In the genomic region with DNA sequence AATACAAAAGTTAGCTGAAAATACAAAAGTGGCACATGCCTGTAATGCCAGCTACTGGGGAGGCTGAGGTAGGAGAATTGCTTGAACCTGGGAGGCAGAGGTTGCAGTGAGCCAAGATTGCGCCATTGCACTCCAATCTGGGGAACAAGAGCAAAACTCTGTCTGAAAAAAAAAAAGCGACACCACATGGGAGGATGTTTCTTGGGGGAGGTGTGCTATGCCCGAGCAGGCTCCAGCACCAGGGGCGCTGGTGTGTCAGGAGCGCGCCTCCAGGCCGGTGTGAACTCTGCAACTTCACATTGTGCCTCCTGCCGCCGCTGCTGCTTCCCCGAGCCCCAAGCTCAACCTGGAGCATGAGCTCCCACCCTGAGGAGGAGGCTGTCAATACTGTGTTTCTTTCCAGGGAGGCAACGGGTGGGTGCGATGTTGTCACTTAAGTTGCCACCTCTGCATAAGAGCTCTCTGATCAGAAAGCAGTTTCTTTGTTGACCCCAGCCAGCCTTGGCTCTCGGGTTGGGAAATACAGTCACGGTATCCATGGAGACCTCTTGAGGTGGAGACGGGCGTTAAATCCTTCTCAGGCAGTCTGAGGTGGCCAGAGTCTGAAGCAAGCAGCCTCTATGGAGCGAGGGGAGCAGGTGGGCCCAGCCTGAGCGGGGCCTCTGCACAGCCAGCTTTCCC, we compare ENCODE assay signal across 1 cellular context.
TF ChIP-seq lines count a peak whose summit lies in the region.

No MANE protein-coding gene starts in this region.

TF ChIP-seq in K562, 482 proteins besides CTCF, POLR2A, EP300 and RAD21 (continued from another document and continues in another):
- TF ChIP-seq PRDM10 (IDR thresholded peaks at IDR 0.05; ENCODE audit: partially characterized antibody) (peak; percentile 58), BCLAF1 (IDR thresholded peaks at IDR 0.05; ENCODE audit: borderline replicate concordance in 1 of 2, control insufficient read depth in 1 of 2, low read depth in 2 of 2, low read length in 1 of 2) (no peak), ZNF79 (CRISPR knock-in tag; IDR thresholded peaks at IDR 0.05; ENCODE audit: low read depth) (no peak), CBX8 (IDR thresholded peaks at IDR 0.05; ENCODE audit: borderline replicate concordance, extremely low read depth, low read depth, low read length, poor library complexity, severe bottlenecking) (no peak), POLR2B (IDR thresholded peaks at IDR 0.05; ENCODE audit: low read depth, partially characterized antibody) (no peak), SP2 (IDR thresholded peaks at IDR 0.05; ENCODE audit: extremely low read depth, low read depth, low read length, poor library complexity, severe bottlenecking) (no peak), HMGN3 (IDR thresholded peaks at IDR 0.05; ENCODE audit: borderline replicate concordance, extremely low read depth, insufficient read length, low read depth, low read length) (peak; percentile 37), HDAC6 (IDR thresholded peaks at IDR 0.05; ENCODE audit: low read depth, low read length) (no peak), RBBP5 (IDR thresholded peaks at IDR 0.05; ENCODE audit: borderline replicate concordance, insufficient read depth, low read length, poor library complexity, severe bottlenecking) (no peak), DPF2 (IDR thresholded peaks at IDR 0.05) (0 out of 2 replicates have a peak, but pooled peaks have one; percentile 35), ZNF589 (CRISPR knock-in tag; IDR thresholded peaks at IDR 0.05; ENCODE audit: low read depth) (no peak), TEAD1 (CRISPR knock-in tag; IDR thresholded peaks at IDR 0.05) (no peak), ZFP30 (CRISPR knock-in tag; IDR thresholded peaks at IDR 0.05; ENCODE audit: borderline replicate concordance) (no peak), MYC (IDR thresholded peaks at IDR 0.05; ENCODE audit: low read depth, low read length) (peak; percentile 93), MYC (CRISPR knock-in tag; IDR thresholded peaks at IDR 0.05; ENCODE audit: borderline replicate concordance, low read depth) (no peak), NR2C1 (IDR thresholded peaks at IDR 0.05) (no peak), NR2C1 (tag; IDR thresholded peaks at IDR 0.05) (no peak), MCM7 (IDR thresholded peaks at IDR 0.05) (no peak), ZNF583 (CRISPR knock-in tag; IDR thresholded peaks at IDR 0.05) (no peak), SMAD3 (CRISPR knock-in tag; conservative IDR thresholded peaks at IDR 0.05) (no peak), EGR1 (conservative IDR thresholded peaks at IDR 0.05) (peak; percentile 25; the same call in 1 of the 2 replicates), IRF2 (CRISPR knock-in tag; IDR thresholded peaks at IDR 0.05) (no peak), ASH1L (IDR thresholded peaks at IDR 0.05; ENCODE audit: borderline replicate concordance, low read depth, partially characterized antibody) (no peak), XRCC3 (IDR thresholded peaks at IDR 0.05) (no peak), POLR3G (IDR thresholded peaks at IDR 0.05; ENCODE audit: extremely low read depth, insufficient read length, insufficient replicate concordance) (no peak), ATF3 (IDR thresholded peaks at IDR 0.05) (0 out of 2 replicates have a peak, but pooled peaks have one; percentile 6), ATF3 (CRISPR knock-in tag; conservative IDR thresholded peaks at IDR 0.05) (no peak), RCOR1 (IDR thresholded peaks at IDR 0.05; ENCODE audit: borderline replicate concordance in 1 of 2, low read depth in 2 of 2, low read length in 2 of 2) (peak in 1 of 2 experiments; percentile 67; a peak in 2 of 4 replicates), ETV5 (CRISPR knock-in tag; IDR thresholded peaks at IDR 0.05; ENCODE audit: low read depth) (0 out of 2 replicates have a peak, but pooled peaks have one; percentile 33), CBFA2T3 (IDR thresholded peaks at IDR 0.05) (peak; percentile 37), GATAD2A (IDR thresholded peaks at IDR 0.05) (no peak), ZKSCAN1 (IDR thresholded peaks at IDR 0.05; ENCODE audit: low read depth, low read length) (no peak), BHLHE40 (IDR thresholded peaks at IDR 0.05; ENCODE audit: low read length) (peak; percentile 50; the same call in 1 of the 2 replicates), RBM25 (IDR thresholded peaks at IDR 0.05; ENCODE audit: low read depth, low read length, severe bottlenecking) (no peak), ZNF174 (CRISPR knock-in tag; IDR thresholded peaks at IDR 0.05) (no peak)
- TF ChIP-seq, protein P1, sequence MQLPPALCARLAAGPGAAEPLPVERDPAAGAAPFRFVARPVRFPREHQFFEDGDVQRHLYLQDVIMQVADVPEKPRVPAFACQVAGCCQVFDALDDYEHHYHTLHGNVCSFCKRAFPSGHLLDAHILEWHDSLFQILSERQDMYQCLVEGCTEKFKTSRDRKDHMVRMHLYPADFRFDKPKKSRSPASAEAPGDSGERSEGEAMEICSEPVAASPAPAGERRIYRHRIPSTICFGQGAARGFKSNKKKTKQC (CRISPR knock-in tag; IDR thresholded peaks at IDR 0.05), result no peak
- TF ChIP-seq, protein P2, sequence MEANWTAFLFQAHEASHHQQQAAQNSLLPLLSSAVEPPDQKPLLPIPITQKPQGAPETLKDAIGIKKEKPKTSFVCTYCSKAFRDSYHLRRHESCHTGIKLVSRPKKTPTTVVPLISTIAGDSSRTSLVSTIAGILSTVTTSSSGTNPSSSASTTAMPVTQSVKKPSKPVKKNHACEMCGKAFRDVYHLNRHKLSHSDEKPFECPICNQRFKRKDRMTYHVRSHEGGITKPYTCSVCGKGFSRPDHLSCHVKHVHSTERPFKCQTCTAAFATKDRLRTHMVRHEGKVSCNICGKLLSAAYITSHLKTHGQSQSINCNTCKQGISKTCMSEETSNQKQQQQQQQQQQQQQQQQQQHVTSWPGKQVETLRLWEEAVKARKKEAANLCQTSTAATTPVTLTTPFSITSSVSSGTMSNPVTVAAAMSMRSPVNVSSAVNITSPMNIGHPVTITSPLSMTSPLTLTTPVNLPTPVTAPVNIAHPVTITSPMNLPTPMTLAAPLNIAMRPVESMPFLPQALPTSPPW (CRISPR knock-in tag; IDR thresholded peaks at IDR 0.05), result peak; percentile 44; the same call in 1 of the 2 replicates
- TF ChIP-seq, protein P3, sequence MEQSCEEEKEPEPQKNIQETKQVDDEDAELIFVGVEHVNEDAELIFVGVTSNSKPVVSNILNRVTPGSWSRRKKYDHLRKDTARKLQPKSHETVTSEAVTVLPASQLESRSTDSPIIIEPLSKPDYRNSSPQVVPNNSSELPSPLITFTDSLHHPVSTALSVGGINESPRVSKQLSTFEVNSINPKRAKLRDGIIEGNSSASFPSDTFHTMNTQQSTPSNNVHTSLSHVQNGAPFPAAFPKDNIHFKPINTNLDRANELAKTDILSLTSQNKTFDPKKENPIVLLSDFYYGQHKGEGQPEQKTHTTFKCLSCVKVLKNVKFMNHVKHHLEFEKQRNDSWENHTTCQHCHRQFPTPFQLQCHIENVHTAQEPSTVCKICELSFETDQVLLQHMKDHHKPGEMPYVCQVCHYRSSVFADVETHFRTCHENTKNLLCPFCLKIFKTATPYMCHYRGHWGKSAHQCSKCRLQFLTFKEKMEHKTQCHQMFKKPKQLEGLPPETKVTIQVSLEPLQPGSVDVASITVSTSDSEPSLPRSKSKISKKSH (CRISPR knock-in tag; IDR thresholded peaks at IDR 0.05), result no peak
- TF ChIP-seq, protein P4, sequence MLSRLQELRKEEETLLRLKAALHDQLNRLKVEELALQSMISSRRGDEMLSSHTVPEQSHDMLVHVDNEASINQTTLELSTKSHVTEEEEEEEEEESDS (CRISPR knock-in tag; IDR thresholded peaks at IDR 0.05), result no peak
- TF ChIP-seq, protein P5, sequence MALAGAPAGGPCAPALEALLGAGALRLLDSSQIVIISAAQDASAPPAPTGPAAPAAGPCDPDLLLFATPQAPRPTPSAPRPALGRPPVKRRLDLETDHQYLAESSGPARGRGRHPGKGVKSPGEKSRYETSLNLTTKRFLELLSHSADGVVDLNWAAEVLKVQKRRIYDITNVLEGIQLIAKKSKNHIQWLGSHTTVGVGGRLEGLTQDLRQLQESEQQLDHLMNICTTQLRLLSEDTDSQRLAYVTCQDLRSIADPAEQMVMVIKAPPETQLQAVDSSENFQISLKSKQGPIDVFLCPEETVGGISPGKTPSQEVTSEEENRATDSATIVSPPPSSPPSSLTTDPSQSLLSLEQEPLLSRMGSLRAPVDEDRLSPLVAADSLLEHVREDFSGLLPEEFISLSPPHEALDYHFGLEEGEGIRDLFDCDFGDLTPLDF (CRISPR knock-in tag; IDR thresholded peaks at IDR 0.05), result no peak
- TF ChIP-seq, protein P6, sequence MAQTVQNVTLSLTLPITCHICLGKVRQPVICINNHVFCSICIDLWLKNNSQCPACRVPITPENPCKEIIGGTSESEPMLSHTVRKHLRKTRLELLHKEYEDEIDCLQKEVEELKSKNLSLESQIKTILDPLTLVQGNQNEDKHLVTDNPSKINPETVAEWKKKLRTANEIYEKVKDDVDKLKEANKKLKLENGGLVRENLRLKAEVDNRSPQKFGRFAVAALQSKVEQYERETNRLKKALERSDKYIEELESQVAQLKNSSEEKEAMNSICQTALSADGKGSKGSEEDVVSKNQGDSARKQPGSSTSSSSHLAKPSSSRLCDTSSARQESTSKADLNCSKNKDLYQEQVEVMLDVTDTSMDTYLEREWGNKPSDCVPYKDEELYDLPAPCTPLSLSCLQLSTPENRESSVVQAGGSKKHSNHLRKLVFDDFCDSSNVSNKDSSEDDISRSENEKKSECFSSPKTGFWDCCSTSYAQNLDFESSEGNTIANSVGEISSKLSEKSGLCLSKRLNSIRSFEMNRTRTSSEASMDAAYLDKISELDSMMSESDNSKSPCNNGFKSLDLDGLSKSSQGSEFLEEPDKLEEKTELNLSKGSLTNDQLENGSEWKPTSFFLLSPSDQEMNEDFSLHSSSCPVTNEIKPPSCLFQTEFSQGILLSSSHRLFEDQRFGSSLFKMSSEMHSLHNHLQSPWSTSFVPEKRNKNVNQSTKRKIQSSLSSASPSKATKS (CRISPR knock-in tag; IDR thresholded peaks at IDR 0.05), result no peak
- TF ChIP-seq, protein P7, sequence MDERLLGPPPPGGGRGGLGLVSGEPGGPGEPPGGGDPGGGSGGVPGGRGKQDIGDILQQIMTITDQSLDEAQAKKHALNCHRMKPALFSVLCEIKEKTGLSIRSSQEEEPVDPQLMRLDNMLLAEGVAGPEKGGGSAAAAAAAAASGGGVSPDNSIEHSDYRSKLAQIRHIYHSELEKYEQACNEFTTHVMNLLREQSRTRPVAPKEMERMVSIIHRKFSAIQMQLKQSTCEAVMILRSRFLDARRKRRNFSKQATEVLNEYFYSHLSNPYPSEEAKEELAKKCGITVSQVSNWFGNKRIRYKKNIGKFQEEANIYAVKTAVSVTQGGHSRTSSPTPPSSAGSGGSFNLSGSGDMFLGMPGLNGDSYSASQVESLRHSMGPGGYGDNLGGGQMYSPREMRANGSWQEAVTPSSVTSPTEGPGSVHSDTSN (CRISPR knock-in tag; IDR thresholded peaks at IDR 0.05; ENCODE audit: low read depth), result no peak
- TF ChIP-seq, protein P7 (tag; conservative IDR thresholded peaks at IDR 0.05; ENCODE audit: low read depth), result no peak
